In the genomic region with DNA sequence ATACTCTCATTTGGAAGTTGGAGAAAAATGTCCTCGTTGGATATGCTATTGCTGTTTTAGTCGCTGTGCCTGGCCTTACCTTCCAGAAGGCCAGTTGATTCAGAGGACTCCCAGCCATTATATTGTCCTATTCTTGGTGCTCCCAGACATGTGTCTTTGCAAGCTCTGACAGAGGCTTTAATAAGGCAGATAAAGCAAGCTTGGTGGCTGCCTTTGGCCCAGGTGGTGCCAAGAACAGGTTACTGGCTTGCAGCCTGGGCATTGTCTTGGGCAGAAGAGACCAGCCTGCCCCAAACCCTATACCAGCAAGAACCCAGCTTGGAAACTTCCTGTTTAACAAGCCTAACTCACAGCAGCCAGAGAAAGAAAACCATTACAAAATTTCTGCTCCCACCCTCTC, we compare ENCODE assay signal across 24 cellular contexts. TPM values are rescaled to one million over a fixed set of nuclear protein-coding genes. Genes with fewer than 3 reads are reported as not detected.
DNase-seq lines count a peak whose midpoint lies in the region; ATAC-seq and TF ChIP-seq lines count a peak whose summit lies in the region.
"Had no signal": no experiment of that assay in that cellular context is flagged by ENCODE, and none has a peak within 500 bp of the region (broad histone marks: within the 10 kb centered on the region; RNA-seq: fewer than 3 reads in every experiment).

No MANE protein-coding gene starts in this region.

- in situ Hi-C loops in G401 (cut with HindIII; ENCODE audit: low sequenced_read_pairs): no loop called here

- 74% methylated on average over 2 of the region's 2 CpGs for WGBS in right cardiac atrium

- H3K9me3 ChIP-seq in left ventricle myocardium inferior (replicated peaks) (no peaks in the 10 kb centered on the region), right cardiac atrium (ENCODE audit: control insufficient read depth, low read length) (no peaks in the 10 kb centered on the region)
- H3K9me3 ChIP-seq: BE2C, BLaER1 had no signal

- H3K4me3 ChIP-seq in left ventricle myocardium inferior: no peak overlapping the region
- no peak overlapping the region for H3K4me3 ChIP-seq in right cardiac atrium (ENCODE audit: low read length)
- H3K4me3 ChIP-seq: BLaER1, GM12878 had no signal

- no peak for DNase-seq in left ventricle myocardium inferior
- no peak for DNase-seq in right cardiac atrium
- peak; percentile 79 for DNase-seq in G401 (ENCODE audit: low spot score)
- peak; percentile 74 for DNase-seq in cerebellar cortex (ENCODE audit: low spot score)
- DNase-seq in activated T-cell treated with anti-CD3 and anti-CD28 coated beads, Interleukin-2, amount 50 U/mL, for 72 hours: no peak
- DNase-seq: 8988T; ACHN; BE2C; CD4-positive, alpha-beta memory T cell; CD4-positive, CD25-positive, alpha-beta regulatory T cell; CD8-positive, alpha-beta memory T cell; COR-L47; DMS 273 treated with DMSO at 0.1 percent for 48 hours; DMS153; DMS53; DMS79; DND-41; EL had no signal

- H3K4me1 ChIP-seq in left ventricle myocardium inferior (peaks cover 39% of the 10 kb centered on the region), right cardiac atrium (ENCODE audit: control insufficient read depth, insufficient read depth, low read length) (peaks cover 18% of the 10 kb centered on the region)
- H3K4me1 ChIP-seq: BE2C, BLaER1 had no signal

- H3K9me3 Mint-ChIP-seq in activated T-cell treated with anti-CD3 and anti-CD28 coated beads, Interleukin-2, amount 50 U/mL, for 72 hours: no peaks in the 10 kb centered on the region
- H3K9me3 Mint-ChIP-seq: CD14-positive monocyte; CD4-positive, alpha-beta memory T cell; CD4-positive, CD25-positive, alpha-beta regulatory T cell had no signal

- peak overlapping the region; percentile 64 for H3K27ac ChIP-seq in left ventricle myocardium inferior (replicated peaks)
- H3K27ac ChIP-seq in right cardiac atrium (ENCODE audit: low read length): no peak overlapping the region
- H3K27ac ChIP-seq: BLaER1 had no signal

- H3K36me3 Mint-ChIP-seq in activated T-cell treated with anti-CD3 and anti-CD28 coated beads, Interleukin-2, amount 50 U/mL, for 72 hours (ENCODE audit: insufficient read depth in 2 of 2): no peaks in the 10 kb centered on the region
- H3K36me3 Mint-ChIP-seq: CD14-positive monocyte; CD4-positive, alpha-beta memory T cell; CD4-positive, CD25-positive, alpha-beta regulatory T cell; CD8-positive, alpha-beta memory T cell had no signal

- intact Hi-C loops in left ventricle myocardium inferior (cut with micrococcal nuclease): no loop called here
- intact Hi-C loops in right cardiac atrium (cut with DNase I): no loop called here

- no peak for TF ChIP-seq CTCF in left ventricle myocardium inferior (IDR thresholded peaks at IDR 0.05; ENCODE audit: borderline replicate concordance)

- H3K27me3 ChIP-seq in left ventricle myocardium inferior (ENCODE audit: low read depth) (no peaks in the 10 kb centered on the region), right cardiac atrium (ENCODE audit: control insufficient read depth, insufficient read depth) (no peaks in the 10 kb centered on the region)
- H3K27me3 ChIP-seq: BE2C had no signal

- no peak overlapping the region for H3K4me3 Mint-ChIP-seq in activated T-cell treated with anti-CD3 and anti-CD28 coated beads, Interleukin-2, amount 50 U/mL, for 72 hours
- H3K4me3 Mint-ChIP-seq: CD14-positive monocyte; CD4-positive, alpha-beta memory T cell; CD4-positive, CD25-positive, alpha-beta regulatory T cell; CD8-positive, alpha-beta memory T cell had no signal

- ATAC-seq in right cardiac atrium: no peak
- no peak for ATAC-seq in HG02852 (IDR thresholded peaks at IDR 0.05; ENCODE audit: unreplicated experiment)
- no peak for ATAC-seq in activated T-cell treated with anti-CD3 and anti-CD28 coated beads, Interleukin-2, amount 50 U/mL, for 72 hours (replicated peaks in 1 of 2)
- ATAC-seq: GM12878 had no signal

- H3K27me3 Mint-ChIP-seq in activated T-cell treated with anti-CD3 and anti-CD28 coated beads, Interleukin-2, amount 50 U/mL, for 72 hours (ENCODE audit: low read depth): peaks cover 31% of the 10 kb centered on the region
- H3K27me3 Mint-ChIP-seq: CD4-positive, CD25-positive, alpha-beta regulatory T cell had no signal

- peaks cover 7% of the 10 kb centered on the region for H3K4me1 Mint-ChIP-seq in activated T-cell treated with anti-CD3 and anti-CD28 coated beads, Interleukin-2, amount 50 U/mL, for 72 hours (ENCODE audit: low read depth)
- H3K4me1 Mint-ChIP-seq: CD4-positive, alpha-beta memory T cell; CD4-positive, CD25-positive, alpha-beta regulatory T cell; CD8-positive, alpha-beta memory T cell had no signal

- H3K36me3 ChIP-seq in left ventricle myocardium inferior: no peaks in the 10 kb centered on the region
- H3K36me3 ChIP-seq: BE2C, BLaER1 had no signal

- no peak overlapping the region for H3K27ac Mint-ChIP-seq in activated T-cell treated with anti-CD3 and anti-CD28 coated beads, Interleukin-2, amount 50 U/mL, for 72 hours
- H3K27ac Mint-ChIP-seq: CD14-positive monocyte; CD4-positive, alpha-beta memory T cell; CD4-positive, CD25-positive, alpha-beta regulatory T cell; CD8-positive, alpha-beta memory T cell had no signal

RNA-seq across cellular contexts. Expression of gene RAI2, which starts 16.9 kb away (rescaled TPM):
- 23.6 TPM for total RNA-seq in left ventricle myocardium inferior
- 10 to 100 TPM; 32.8 to 44.2 (median 37.1) TPM for total RNA-seq in right cardiac atrium
- polyA plus RNA-seq in right cardiac atrium: 40.1 TPM
- total RNA-seq in G401 (2014; rRNA removed; shearing (Covaris generic)): not detected in 2 replicates
- 1 to 10 TPM in 1 of 2 donors, under 1 TPM in 1; 0.82 to 1.5 TPM for total RNA-seq in activated T-cell treated with anti-CD3 and anti-CD28 coated beads, Interleukin-2, amount 50 U/mL, for 72 hours
- total RNA-seq: A673, GM12878 had no signal
- polyA plus RNA-seq: AG04450, CD14-positive monocyte, GM12878 had no signal

Comparison
In these comparisons a context has a peak if more than half of its experiments do, and no peak if none do; other contexts are left out.
1. DNase-seq: peak in G401 (single experiment) and cerebellar cortex (single experiment); none in left ventricle myocardium inferior (single experiment), right cardiac atrium (0 of 3) and activated T-cell treated with anti-CD3 and anti-CD28 coated beads, Interleukin-2, amount 50 U/mL, for 72 hours (0 of 2).
2. RNA of gene RAI2, which starts 16.9 kb away (total RNA-seq): 32.8 to 44.2 TPM in right cardiac atrium and 23.6 TPM in left ventricle myocardium inferior (single experiment); 0.82 to 1.5 TPM in activated T-cell treated with anti-CD3 and anti-CD28 coated beads, Interleukin-2, amount 50 U/mL, for 72 hours and not detected in G401; every median in the first group is over 10 times any median in the second.